In genomic region chr4:40024049-40024448, GRCh38 we compare ENCODE assay signal across 2 cellular contexts.
TF ChIP-seq lines count a peak whose summit lies in the region.

No MANE protein-coding gene starts in this region.

TF ChIP-seq in Ishikawa, 13 proteins besides CTCF, POLR2A, EP300 and RAD21:
- TF ChIP-seq CEBPB (IDR thresholded peaks at IDR 0.05): peak; percentile 64; the same call in 1 of the 2 replicates

TF ChIP-seq in HepG2, 621 proteins besides CTCF, POLR2A, EP300 and RAD21:
- TF ChIP-seq CEBPB (IDR thresholded peaks at IDR 0.05; ENCODE audit: borderline replicate concordance, low read depth, low read length) (0 out of 2 replicates have a peak, but pooled peaks have one; percentile 14), ZNF121 (CRISPR knock-in tag; IDR thresholded peaks at IDR 0.05) (0 out of 2 replicates have a peak, but pooled peaks have one; percentile 44), ZNF441 (CRISPR knock-in tag; IDR thresholded peaks at IDR 0.05; ENCODE audit: borderline replicate concordance) (0 out of 2 replicates have a peak, but pooled peaks have one; percentile 37)
